8 cellular contexts compared by ENCODE assay signal in the genomic region with DNA sequence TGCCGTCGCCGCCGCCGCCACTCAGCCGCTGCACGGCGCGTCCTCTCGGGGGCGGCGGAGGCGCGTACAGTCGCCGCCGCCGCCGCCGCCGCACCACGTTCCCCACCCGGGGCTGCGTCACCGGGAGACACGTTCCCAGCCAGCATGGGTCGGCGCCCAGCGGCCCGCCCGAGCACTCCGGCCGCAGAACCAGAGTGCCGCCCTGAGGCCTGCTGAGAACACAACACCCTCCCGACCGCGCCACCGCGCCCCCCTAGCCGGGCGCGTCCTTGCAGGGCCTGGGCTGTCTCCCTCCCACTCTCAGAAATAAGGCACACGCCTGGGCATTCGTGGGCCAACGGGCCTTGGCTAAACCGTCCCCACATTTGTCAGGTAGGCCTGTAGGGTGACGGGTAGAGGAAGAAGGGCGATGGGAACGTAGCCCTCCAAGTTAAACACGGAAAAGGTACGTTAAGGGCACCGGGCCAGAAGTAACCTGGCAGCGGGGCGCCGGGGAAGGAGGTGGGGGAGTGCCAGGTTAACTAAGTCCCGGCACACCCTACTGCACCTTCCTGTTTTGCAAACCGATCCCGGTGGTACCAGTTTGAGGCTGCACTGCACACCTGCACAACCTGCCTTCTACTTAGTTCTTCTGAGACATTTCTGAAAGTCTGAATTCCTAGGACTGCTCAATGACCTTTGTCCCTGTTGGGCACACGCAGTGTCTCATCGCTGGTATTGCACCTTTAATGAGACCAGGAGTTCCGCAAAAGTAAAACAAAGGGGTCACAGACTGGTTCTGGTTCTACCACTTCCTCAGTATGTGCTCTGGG. TPM values are rescaled to one million over a fixed set of nuclear protein-coding genes. Genes with fewer than 3 reads are reported as not detected.
A peak's percentile ranks its signal among the peaks of the same experiment; 100 is the strongest.
DNase-seq lines count a peak whose midpoint lies in the region; ATAC-seq and TF ChIP-seq lines count a peak whose summit lies in the region.

A gene (minus strand): TSS at position 68 of the 812 bp plus-strand sequence. CDS start 520 bp downstream, outside the sequence.

- H3K27me3 ChIP-seq in left lung = no peaks in the 10 kb centered on the region

- peak; percentile 99 for TF ChIP-seq CTCF in C4-2B (conservative IDR thresholded peaks at IDR 0.05)
- TF ChIP-seq CTCF in left lung (IDR thresholded peaks at IDR 0.05) = peak; percentile 88 to 89

- peak within 1 kb of the TSS; percentile 87 for H3K27ac ChIP-seq in C4-2B
- peak within 1 kb of the TSS; percentile 96 to 98 for H3K27ac ChIP-seq in left lung

- H3K4me3 ChIP-seq in left lung = peak within 1 kb of the TSS; percentile 87 to 91

- H3K9me3 ChIP-seq in left lung = no peaks in the 10 kb centered on the region

- ATAC-seq in GM19324 (IDR thresholded peaks at IDR 0.05; ENCODE audit: low FRiP score, unreplicated experiment) = peak; percentile 95
- ATAC-seq in HG03460 (IDR thresholded peaks at IDR 0.05; ENCODE audit: unreplicated experiment) = peak; percentile 97
- peak; percentile 98 for ATAC-seq in left lung

- H3K4me1 ChIP-seq in left lung = peaks cover 9 to 58% of the 10 kb centered on the region in 2 donors

- intact Hi-C loops in left lung (cut with DNase I) = loop anchor here (5.0 to 10.0 kb wide), 2 partner anchors 210 to 218 kb away; a partner anchor contains a TSS

- no peaks in the 10 kb centered on the region for H3K36me3 ChIP-seq in left lung

- peak; percentile 65 for DNase-seq in NCI-H524 treated with DMSO at 0.1 percent for 48 hours (lab: John Stamatoyannopoulos, UW)
- peak; percentile 86 for DNase-seq in activated CD4-positive, alpha-beta T cell treated with anti-CD3 and anti-CD28 coated beads, Interleukin-2, amount 50 U/mL, for 1 hour
- DNase-seq in dedifferentiated amniotic fluid mesenchymal stem cell (ENCODE audit: extremely low spot score) = peak; percentile 86
- peak; percentile 93 to 97 for DNase-seq in left lung
- DNase-seq in stimulated activated CD4-positive, alpha-beta T cell treated with anti-CD3 and anti-CD28 coated beads, Interleukin-2, amount 100 ng/mL, for 4 hours (ENCODE audit: low read depth) = peak; percentile 86

RNA-seq across cellular contexts. Expression of the gene that starts here (rescaled TPM):
- total RNA-seq in left lung = 10 to 100 TPM; 46.4 to 47.9 TPM

Comparison
In these comparisons a context has a peak if more than half of its experiments do, and no peak if none do; other contexts are left out.
1. Peak in every context shown above with its lines: DNase-seq, ATAC-seq, H3K4me3 ChIP-seq and H3K27ac ChIP-seq.